29 cellular contexts compared by ENCODE assay signal in the genomic region with DNA sequence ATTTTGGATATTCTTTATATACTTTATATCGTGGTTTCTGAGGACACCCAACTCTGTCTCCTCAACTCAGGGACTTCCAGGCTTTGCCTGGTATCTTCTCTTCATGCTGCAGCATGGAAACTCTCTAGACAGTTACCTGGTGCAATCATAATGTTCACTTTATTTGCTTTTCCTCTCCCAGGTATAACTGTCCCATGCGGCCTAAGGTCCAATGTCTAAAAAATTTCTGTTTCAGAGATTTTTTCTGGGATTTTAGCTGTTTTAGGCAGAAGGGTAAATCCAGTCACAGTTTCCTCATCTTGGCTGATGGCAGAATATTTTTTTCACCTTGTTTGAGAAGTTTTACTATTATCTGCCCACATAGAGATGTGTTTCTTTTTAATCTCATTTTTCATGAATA.
DNase-seq lines count a peak whose midpoint lies in the region; ATAC-seq, FAIRE-seq and TF ChIP-seq lines count a peak whose summit lies in the region.
"Had no signal": no experiment of that assay in that cellular context is flagged by ENCODE, and none has a peak within 500 bp of the region (broad histone marks: within the 10 kb centered on the region; RNA-seq: fewer than 3 reads in every experiment).

No MANE protein-coding gene starts in this region.

- no peaks in the 10 kb centered on the region for H3K79me2 ChIP-seq in HepG2 (ENCODE audit: insufficient read depth, low read length)

- H4K20me1 ChIP-seq in HepG2 (ENCODE audit: insufficient read depth, low read length): no peaks in the 10 kb centered on the region
- H4K20me1 ChIP-seq: BLaER1; BLaER1 treated with 17β-estradiol and CSF1 and Interleukin-3, amounts not matched to agents 10 nM and 100 nM had no signal

- 60% methylated on average over 2 of the region's 2 CpGs for whole genome bisulfite sequencing in liver
- 0% methylated on average over 2 of the region's 2 CpGs for WGBS in HepG2 (ENCODE audit: low lambda C conversion rate)

- H3K4me3 ChIP-seq in liver (ENCODE audit: low read depth in 1 of 3, low read length in 3 of 3) (no peak overlapping the region), HepG2 (replicated peaks in 1 of 3; ENCODE audit: insufficient read depth in 1 of 3, low read depth in 2 of 3, low read length in 3 of 3) (no peak overlapping the region)
- H3K4me3 ChIP-seq: A549; BLaER1; BLaER1 treated with 17β-estradiol and CSF1 and Interleukin-3, amounts not matched to agents 10 nM and 100 nM had no signal

- no peak for TF ChIP-seq CTCF in liver (IDR thresholded peaks at IDR 0.05; ENCODE audit: low read depth, low read length, missing input control)
- TF ChIP-seq CTCF in HepG2 (CRISPR knock-in tag; IDR thresholded peaks at IDR 0.05): no peak

- no peak overlapping the region for H3K4me2 ChIP-seq in HepG2 (ENCODE audit: low read depth, low read length)
- H3K4me2 ChIP-seq: A549; BLaER1; BLaER1 treated with 17β-estradiol and CSF1 and Interleukin-3, amounts not matched to agents 10 nM and 100 nM had no signal

- ATAC-seq in HepG2: no peak
- ATAC-seq: A549; CD8-positive, alpha-beta T cell had no signal

- H3K9ac ChIP-seq in liver (ENCODE audit: low read depth in 1 of 2, low read length in 2 of 2) (no peak overlapping the region), HepG2 (ENCODE audit: insufficient read depth, low read depth, low read length) (no peak overlapping the region)
- H3K9ac ChIP-seq: BLaER1; BLaER1 treated with 17β-estradiol and CSF1 and Interleukin-3, amounts not matched to agents 10 nM and 100 nM had no signal

- H3K27ac ChIP-seq in liver (ENCODE audit: low read depth in 1 of 2, low read length in 2 of 2) (no peak overlapping the region), HepG2 (ENCODE audit: extremely low read length, insufficient read depth, low read length) (no peak overlapping the region)
- H3K27ac ChIP-seq: 22Rv1; A549; BLaER1; BLaER1 treated with 17β-estradiol and CSF1 and Interleukin-3, amounts not matched to agents 10 nM and 100 nM; C4-2B had no signal

- no peak for DNase-seq in HepG2 (ENCODE audit: low spot score)
- DNase-seq: 8988T; ACHN; AML-193; BE2C; C1 segment of cervical spinal cord; Caco-2; Calu3; CD4-positive, alpha-beta memory T cell; CD4-positive, alpha-beta T cell; CD4-positive, CD25-positive, alpha-beta regulatory T cell; CD8-positive, alpha-beta memory T cell; CD8-positive, alpha-beta T cell; COR-L47; DMS 273 treated with DMSO at 0.1 percent for 48 hours; DMS153; DMS53; DMS79; DMS79 treated with DMSO at 0.1 percent for 48 hours; DND-41; EL had no signal

- H3K4me1 ChIP-seq in liver (ENCODE audit: control insufficient read depth in 4 of 4, insufficient read depth in 4 of 4, low read length in 3 of 4) (no peaks in the 10 kb centered on the region), HepG2 (ENCODE audit: insufficient read depth, low read length) (no peaks in the 10 kb centered on the region)
- H3K4me1 ChIP-seq: BLaER1; BLaER1 treated with 17β-estradiol and CSF1 and Interleukin-3, amounts not matched to agents 10 nM and 100 nM; Caco-2 had no signal

- no peak for TF ChIP-seq POLR2A in HepG2 (IDR thresholded peaks at IDR 0.05; ENCODE audit: insufficient read depth in 1 of 2, low read depth in 2 of 2, low read length in 2 of 2)

- H3K27me3 ChIP-seq in liver (ENCODE audit: control insufficient read depth in 4 of 4, insufficient read depth in 4 of 4, low read length in 3 of 4) (no peaks in the 10 kb centered on the region), HepG2 (ENCODE audit: control insufficient read depth in 1 of 2, insufficient read depth in 2 of 2, low read length in 2 of 2) (no peaks in the 10 kb centered on the region)
- H3K27me3 ChIP-seq: BE2C; BLaER1; BLaER1 treated with 17β-estradiol and CSF1 and Interleukin-3, amounts not matched to agents 10 nM and 100 nM had no signal

- FAIRE-seq in HepG2 (lab: Jason Lieb, UNC): no peak
- FAIRE-seq: A204.1, A549, D721Med had no signal

- H2AFZ ChIP-seq in HepG2 (ENCODE audit: low read length): no peak overlapping the region

- TF ChIP-seq EP300 in HepG2 (IDR thresholded peaks at IDR 0.05; ENCODE audit: low read depth in 2 of 2, low read length in 2 of 2) (no peak), HepG2 (CRISPR knock-in tag; IDR thresholded peaks at IDR 0.05; ENCODE audit: borderline replicate concordance) (no peak)

- H3K36me3 ChIP-seq in liver (ENCODE audit: control insufficient read depth in 4 of 4, insufficient read depth in 3 of 4, low read depth in 1 of 4, low read length in 3 of 4) (no peaks in the 10 kb centered on the region), HepG2 (replicated peaks in 1 of 2; ENCODE audit: control insufficient read depth in 1 of 2, insufficient read depth in 2 of 2, low read length in 2 of 2) (no peaks in the 10 kb centered on the region)
- H3K36me3 ChIP-seq: BE2C; BLaER1; BLaER1 treated with 17β-estradiol and CSF1 and Interleukin-3, amounts not matched to agents 10 nM and 100 nM had no signal

- no peaks in the 10 kb centered on the region for H3K9me3 ChIP-seq in liver (ENCODE audit: control insufficient read depth in 4 of 4, low read length in 3 of 4)
- H3K9me3 ChIP-seq in HepG2 (ENCODE audit: low read length): no peaks in the 10 kb centered on the region
- H3K9me3 ChIP-seq: A549, BE2C, BLaER1, Caco-2 had no signal

- CTCF ChIA-PET in HepG2 (lab: Yijun Ruan, JAX; ENCODE audit: low intra/inter-chr PET ratio, low total read pairs): no interaction called here

- no TSS peak for BruUV-seq in HepG2 (replicated peaks; lab: Mats Ljungman, UMichigan)

- in situ Hi-C loops in HepG2 (cut with HindIII; ENCODE audit: extremely low pct_ligation_motif_present, low pct_unique_long_range_greater_than_20kb): no loop called here

- POLR2A ChIA-PET in HepG2 (lab: Yijun Ruan, JAX): no interaction called here

- TF ChIP-seq RAD21 in liver (IDR thresholded peaks at IDR 0.05): no peak
- no peak for TF ChIP-seq RAD21 in HepG2 (CRISPR knock-in tag; IDR thresholded peaks at IDR 0.05)

- intact Hi-C loops in HepG2 (cut with micrococcal nuclease; ENCODE audit: unreplicated experiment): no loop called here

TF ChIP-seq in liver, 16 proteins besides CTCF, POLR2A, EP300 and RAD21:
- TF ChIP-seq, protein P1, sequence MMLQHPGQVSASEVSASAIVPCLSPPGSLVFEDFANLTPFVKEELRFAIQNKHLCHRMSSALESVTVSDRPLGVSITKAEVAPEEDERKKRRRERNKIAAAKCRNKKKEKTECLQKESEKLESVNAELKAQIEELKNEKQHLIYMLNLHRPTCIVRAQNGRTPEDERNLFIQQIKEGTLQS (IDR thresholded peaks at IDR 0.05): no peak
- TF ChIP-seq HNF4A (conservative IDR thresholded peaks at IDR 0.05): peak; percentile 58 to 64

TF ChIP-seq in HepG2, 621 proteins besides CTCF, POLR2A, EP300 and RAD21:
- no peak for TF ChIP-seq NAIF1 (CRISPR knock-in tag; IDR thresholded peaks at IDR 0.05; ENCODE audit: borderline replicate concordance)
